ENCODE assay signal across 17 cellular contexts in the genomic region with DNA sequence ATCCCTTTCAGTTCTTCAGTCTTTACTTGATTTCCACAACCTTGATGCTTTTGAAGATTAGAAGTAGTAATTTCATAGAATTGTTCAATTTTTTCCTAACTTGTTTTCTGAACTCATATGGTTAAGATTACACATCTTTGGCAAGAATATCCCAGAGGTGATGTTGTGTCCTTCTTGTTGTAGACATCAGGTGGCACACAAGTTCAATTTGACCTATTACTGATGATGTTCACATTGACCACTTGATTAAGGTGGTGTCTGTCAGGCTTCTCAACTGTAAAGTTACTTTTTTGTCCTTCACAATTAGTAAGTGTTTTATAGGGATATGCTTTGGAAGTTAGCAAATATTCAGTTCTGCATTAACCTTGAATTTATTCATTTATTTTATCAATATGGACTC. TPM values are rescaled to one million over a fixed set of nuclear protein-coding genes. Genes with fewer than 3 reads are reported as not detected.
DNase-seq lines count a peak whose midpoint lies in the region; ATAC-seq and TF ChIP-seq lines count a peak whose summit lies in the region.
"Had no signal": no experiment of that assay in that cellular context is flagged by ENCODE, and none has a peak within 500 bp of the region (broad histone marks: within the 10 kb centered on the region; RNA-seq: fewer than 3 reads in every experiment).

No MANE protein-coding gene starts in this region.

- H3K4me1 ChIP-seq in PC-3 (ENCODE audit: insufficient read depth, low read length) (peaks cover 11% of the 10 kb centered on the region), right lobe of liver (peaks cover 0 to 5% (median 0%) of the 10 kb centered on the region in 4 donors)
- H3K4me1 ChIP-seq: BLaER1 had no signal

- H3K79me2 ChIP-seq in PC-3 (ENCODE audit: low read length) = no peaks in the 10 kb centered on the region

- no peaks in the 10 kb centered on the region for H3F3A ChIP-seq in PC-3 (ENCODE audit: low read length, unreplicated experiment)

- DNase-seq in PC-3 = peak; percentile 21
- DNase-seq in left lobe of liver (ENCODE audit: low spot score) = no peak
- DNase-seq in right lobe of liver = no peak
- no peak for DNase-seq in DMS79 (lab: John Stamatoyannopoulos, UW)
- no peak for DNase-seq in kidney glomerular epithelial cell (lab: John Stamatoyannopoulos, UW)
- DNase-seq: CD4-positive, CD25-positive, alpha-beta regulatory T cell; CD8-positive, alpha-beta memory T cell; DMS 273 treated with DMSO at 0.1 percent for 48 hours; DMS79 treated with DMSO at 0.1 percent for 48 hours; GF-D8; GOT3 had no signal

- H3K4me2 ChIP-seq in PC-3 (ENCODE audit: low read length) = no peak overlapping the region
- H3K4me2 ChIP-seq: BLaER1 had no signal

- H3K4me3 ChIP-seq in PC-3 (ENCODE audit: low read length) = no peak overlapping the region
- no peak overlapping the region for H3K4me3 ChIP-seq in right lobe of liver
- H3K4me3 ChIP-seq: BLaER1, HAP-1 had no signal

- H3K27ac ChIP-seq in PC-3 (ENCODE audit: low read length) = no peak overlapping the region
- no peak overlapping the region for H3K27ac ChIP-seq in right lobe of liver
- H3K27ac ChIP-seq: BLaER1, C4-2B had no signal

- TF ChIP-seq CTCF in PC-3 (conservative IDR thresholded peaks at IDR 0.05; ENCODE audit: low read depth, low read length) = peak; percentile 42; the same call in 1 of the 2 replicates
- TF ChIP-seq CTCF in right lobe of liver (IDR thresholded peaks at IDR 0.05) = peak in 3 of 4 donors; percentile 23 to 29 (median 24)

- H3K9me2 ChIP-seq in PC-3 (replicated peaks; ENCODE audit: low read length) = no peaks in the 10 kb centered on the region

- no peaks in the 10 kb centered on the region for H4K20me1 ChIP-seq in PC-3 (ENCODE audit: low read length)
- H4K20me1 ChIP-seq: BLaER1 had no signal

- intact Hi-C loops in PC-3 (cut with micrococcal nuclease) = loop anchor here (5.0 kb wide), 1 partner anchor 153 kb away; no protein-coding TSS in a partner anchor
- intact Hi-C loops in right lobe of liver (cut with DNase I) = no loop called here

- ATAC-seq in PC-3 (no peak), left lobe of liver (peak; percentile 81), right lobe of liver (peak; percentile 56 to 79 (median 64)), HG03442 (IDR thresholded peaks at IDR 0.05; ENCODE audit: unreplicated experiment) (no peak)

- BruUV-seq in PC-3 (replicated peaks; lab: Mats Ljungman, UMichigan) = no TSS peak

- no peak overlapping the region for H2AFZ ChIP-seq in PC-3 (ENCODE audit: low read length)

- CTCF ChIA-PET in PC-3 (lab: Charles Lee) = no interaction called here

- no peaks in the 10 kb centered on the region for H3K9me3 ChIP-seq in PC-3 (ENCODE audit: low read length)
- no peaks in the 10 kb centered on the region for H3K9me3 ChIP-seq in right lobe of liver
- H3K9me3 ChIP-seq: BLaER1 had no signal

- no peak overlapping the region for H3K9ac ChIP-seq in PC-3 (ENCODE audit: low read length)
- H3K9ac ChIP-seq: BLaER1 had no signal

- H3K27me3 ChIP-seq in PC-3 (ENCODE audit: low read length) (no peaks in the 10 kb centered on the region), right lobe of liver (no peaks in the 10 kb centered on the region)
- H3K27me3 ChIP-seq: BLaER1 had no signal

- POLR2A ChIA-PET in PC-3 (lab: Charles Lee; ENCODE audit: unreplicated experiment) = no interaction called here

- TF ChIP-seq POLR2A in right lobe of liver (IDR thresholded peaks at IDR 0.05) = no peak

- H3K36me3 ChIP-seq in PC-3 (ENCODE audit: low read depth, low read length) (no peaks in the 10 kb centered on the region), right lobe of liver (no peaks in the 10 kb centered on the region)
- H3K36me3 ChIP-seq: BLaER1, HAP-1 had no signal

RNA-seq across cellular contexts. Expression of a gene that starts 34.6 kb away (rescaled TPM):
- total RNA-seq in PC-3 (2014; rRNA removed) (7.0 and 9.7 TPM in 2 replicates), left lobe of liver (30.7 TPM), right lobe of liver (10 to 100 TPM; 14.5 to 29.5 (median 17.3) TPM)
- total RNA-seq: A172; CD8-positive, alpha-beta memory T cell; G401 had no signal

Comparison
In these comparisons a context has a peak if more than half of its experiments do, and no peak if none do; other contexts are left out.
1. ATAC-seq: peak in left lobe of liver (single experiment) and right lobe of liver (4 of 4); none in PC-3 (single experiment) and HG03442 (single experiment).